Comparison of ENCODE assay signal across 1 cellular context in the genomic region with DNA sequence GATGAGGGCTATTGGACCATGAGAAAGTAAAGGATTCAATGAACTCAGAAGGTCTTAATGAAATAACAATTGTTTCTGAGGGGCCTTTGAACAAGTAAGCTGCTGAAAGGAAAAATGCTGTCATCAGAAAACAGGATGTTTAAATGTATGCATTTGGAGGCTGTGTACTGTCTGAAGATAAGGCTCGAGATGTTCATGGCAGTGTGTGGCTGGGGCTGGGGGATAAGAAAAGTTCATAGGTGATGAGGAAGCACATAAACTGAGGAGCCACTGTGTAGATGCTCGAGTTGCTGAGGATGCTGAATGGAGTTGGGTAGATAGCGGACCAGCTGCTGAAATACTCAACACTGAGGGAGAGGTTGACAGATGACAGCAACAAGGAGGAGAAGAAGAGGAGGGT.
TF ChIP-seq lines count a peak whose summit lies in the region.

No MANE protein-coding gene starts in this region.

TF ChIP-seq in IMR-90, 13 proteins besides CTCF, POLR2A, EP300 and RAD21:
- TF ChIP-seq MXI1 (IDR thresholded peaks at IDR 0.05; ENCODE audit: borderline replicate concordance, low read depth, low read length), result no peak
- no peak for TF ChIP-seq SMC3 (IDR thresholded peaks at IDR 0.05; ENCODE audit: low read depth, low read length)
- TF ChIP-seq MAFK (IDR thresholded peaks at IDR 0.05; ENCODE audit: low read depth, low read length), result no peak
- TF ChIP-seq CHD1 (IDR thresholded peaks at IDR 0.05; ENCODE audit: low read depth, low read length), result no peak
- no peak for TF ChIP-seq CEBPB (IDR thresholded peaks at IDR 0.05; ENCODE audit: low read depth, low read length)
- no peak for TF ChIP-seq BHLHE40 (IDR thresholded peaks at IDR 0.05; ENCODE audit: low read depth, low read length)
- no peak for TF ChIP-seq NFE2L2 (IDR thresholded peaks at IDR 0.05; ENCODE audit: low read depth, low read length)
- TF ChIP-seq, protein P1, sequence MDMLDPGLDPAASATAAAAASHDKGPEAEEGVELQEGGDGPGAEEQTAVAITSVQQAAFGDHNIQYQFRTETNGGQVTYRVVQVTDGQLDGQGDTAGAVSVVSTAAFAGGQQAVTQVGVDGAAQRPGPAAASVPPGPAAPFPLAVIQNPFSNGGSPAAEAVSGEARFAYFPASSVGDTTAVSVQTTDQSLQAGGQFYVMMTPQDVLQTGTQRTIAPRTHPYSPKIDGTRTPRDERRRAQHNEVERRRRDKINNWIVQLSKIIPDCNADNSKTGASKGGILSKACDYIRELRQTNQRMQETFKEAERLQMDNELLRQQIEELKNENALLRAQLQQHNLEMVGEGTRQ (IDR thresholded peaks at IDR 0.05; ENCODE audit: low read depth, low read length), result no peak
- no peak for TF ChIP-seq MAZ (IDR thresholded peaks at IDR 0.05; ENCODE audit: borderline replicate concordance, low read depth, low read length)
- no peak for TF ChIP-seq RFX5 (IDR thresholded peaks at IDR 0.05; ENCODE audit: low read depth, low read length)
- no peak for TF ChIP-seq FOS (IDR thresholded peaks at IDR 0.05; ENCODE audit: low read depth, low read length)
- no peak for TF ChIP-seq RCOR1 (IDR thresholded peaks at IDR 0.05; ENCODE audit: insufficient replicate concordance, low read length)
